Comparison of ENCODE assay signal across 9 cellular contexts in genomic region chr1:93348104-93348780, GRCh38. TPM values are rescaled to one million over a fixed set of nuclear protein-coding genes. Genes with fewer than 3 reads are reported as not detected.
A peak's percentile ranks its signal among the peaks of the same experiment; 100 is the strongest.
DNase-seq lines count a peak whose midpoint lies in the region; ATAC-seq and TF ChIP-seq lines count a peak whose summit lies in the region.
"Had no signal": no experiment of that assay in that cellular context is flagged by ENCODE, and none has a peak within 500 bp of the region (broad histone marks: within the 10 kb centered on the region; RNA-seq: fewer than 3 reads in every experiment).

No MANE protein-coding gene starts in this region.

- H3K9me3 ChIP-seq in left ventricle myocardium inferior (replicated peaks): no peaks in the 10 kb centered on the region
- no peaks in the 10 kb centered on the region for H3K9me3 ChIP-seq in vagina

- intact Hi-C loops in left ventricle myocardium inferior (cut with micrococcal nuclease): no loop called here
- intact Hi-C loops in cardiac septum (cut with DNase I): loop anchor here (5.0 to 10.0 kb wide), 4 partner anchors 99 to 499 kb away; partner anchors contain the start of genes FNBP1L and MTF2
- intact Hi-C loops in vagina (cut with DNase I): no loop called here

- DNase-seq in left ventricle myocardium inferior (no peak), cardiac septum (ENCODE audit: low spot score) (no peak), astrocyte of the cerebellum (ENCODE audit: low read depth) (no peak), memory B cell (ENCODE audit: low spot score in 2 of 2) (no peak), vagina (ENCODE audit: extremely low spot score in 2 of 2) (no peak), activated gamma-delta T cell (lab: John Stamatoyannopoulos, UW) (no peak), germinal center (ENCODE audit: low spot score) (no peak)
- DNase-seq in stimulated activated CD4-positive, alpha-beta T cell treated with anti-CD3 and anti-CD28 coated beads, Interleukin-12 subunit alpha, Interleukin-12 subunit beta, amount 100 ng/mL, for 4 hours: no peak
- DNase-seq: KG1 had no signal

- H3K27me3 ChIP-seq in left ventricle myocardium inferior (ENCODE audit: low read depth): no peaks in the 10 kb centered on the region
- no peaks in the 10 kb centered on the region for H3K27me3 ChIP-seq in vagina

- H3K4me1 ChIP-seq in left ventricle myocardium inferior (peaks cover 89% of the 10 kb centered on the region), vagina (peaks cover 55% of the 10 kb centered on the region)

- H3K27me3 Mint-ChIP-seq in memory B cell: no peaks in the 10 kb centered on the region

- no peaks in the 10 kb centered on the region for H3K36me3 ChIP-seq in left ventricle myocardium inferior
- H3K36me3 ChIP-seq in vagina: no peaks in the 10 kb centered on the region

- H3K27ac Mint-ChIP-seq in memory B cell: peak overlapping the region; percentile 39

- H3K4me3 ChIP-seq in left ventricle myocardium inferior (peak overlapping the region; percentile 93), astrocyte of the cerebellum (ENCODE audit: low read depth, low read length) (peak overlapping the region; percentile 93), vagina (peak overlapping the region; percentile 93 to 96)

- TF ChIP-seq POLR2A in vagina (IDR thresholded peaks at IDR 0.05): no peak

- H3K9me3 Mint-ChIP-seq in memory B cell: no peaks in the 10 kb centered on the region

- no peak for ATAC-seq in memory B cell (ENCODE audit: low read depth)

- in situ Hi-C loops in astrocyte of the cerebellum (cut with HindIII; ENCODE audit: low sequenced_read_pairs): no loop called here

- H3K36me3 Mint-ChIP-seq in memory B cell: peaks cover 4% of the 10 kb centered on the region

- H3K4me1 Mint-ChIP-seq in memory B cell: peaks cover 29% of the 10 kb centered on the region

- peak overlapping the region; percentile 75 for H3K4me3 Mint-ChIP-seq in memory B cell

- peak overlapping the region; percentile 96 for H3K27ac ChIP-seq in left ventricle myocardium inferior (replicated peaks)
- peak overlapping the region; percentile 96 for H3K27ac ChIP-seq in vagina

- TF ChIP-seq CTCF in left ventricle myocardium inferior (IDR thresholded peaks at IDR 0.05; ENCODE audit: borderline replicate concordance) (no peak), astrocyte of the cerebellum (IDR thresholded peaks at IDR 0.05; ENCODE audit: low read depth, low read length, missing control alignments) (no peak), vagina (IDR thresholded peaks at IDR 0.05) (no peak)

RNA-seq across cellular contexts. Expression of gene DR1, which starts 2.5 kb away (rescaled TPM):
- total RNA-seq in left ventricle myocardium inferior: 37.7 TPM
- total RNA-seq in cardiac septum: 41.2 TPM
- total RNA-seq in vagina: 20.6 TPM
